ENCODE assay signal across 8 cellular contexts in genomic region chr12:7060353-7060954, GRCh38. TPM values are rescaled to one million over a fixed set of nuclear protein-coding genes. Genes with fewer than 3 reads are reported as not detected.
DNase-seq lines count a peak whose midpoint lies in the region; ATAC-seq and TF ChIP-seq lines count a peak whose summit lies in the region.

TSS of gene C1S (plus strand) at chr12:7060718. CDS start at chr12:7061913, 1,195 bp downstream.

- TF ChIP-seq EP300 in stomach (IDR thresholded peaks at IDR 0.05) = peak; percentile 87

- ATAC-seq in HG02981 (IDR thresholded peaks at IDR 0.05; ENCODE audit: unreplicated experiment) (no peak), HG03354 (IDR thresholded peaks at IDR 0.05; ENCODE audit: poor library complexity, severe bottlenecking, unreplicated experiment) (no peak)

- no peaks in the 10 kb centered on the region for H3K27me3 ChIP-seq in HUES6 (ENCODE audit: control insufficient read depth, insufficient read depth, low read length)
- no peaks in the 10 kb centered on the region for H3K27me3 ChIP-seq in mammary epithelial cell (ENCODE audit: insufficient read depth, low read length)
- H3K27me3 ChIP-seq in kidney epithelial cell (ENCODE audit: control insufficient read depth, insufficient read depth, low read length) = peaks cover 3% of the 10 kb centered on the region
- no peaks in the 10 kb centered on the region for H3K27me3 ChIP-seq in stomach

- no peak within 1 kb of the TSS for H3K4me3 ChIP-seq in HUES6 (ENCODE audit: low read depth, low read length)
- H3K4me3 ChIP-seq in mammary epithelial cell (replicated peaks in 1 of 3; ENCODE audit: insufficient read depth in 1 of 3, low read depth in 2 of 3, low read length in 3 of 3) = no peak within 1 kb of the TSS
- H3K4me3 ChIP-seq in kidney epithelial cell (ENCODE audit: low read depth, low read length) = no peak within 1 kb of the TSS
- peak within 1 kb of the TSS; percentile 40 to 46 (median 44) for H3K4me3 ChIP-seq in stomach

- WGBS in mammary epithelial cell (ENCODE audit: low coverage, missing lambda C conversion rate) = 2% methylated on average over 10 of the region's 10 CpGs
- WGBS in stomach, 5 donors = 37 to 46% (median 40%) methylated on average over 10 of the region's 10 CpGs

- H3K4me1 ChIP-seq in HUES6 (ENCODE audit: control insufficient read depth, insufficient read depth, low read length) (peaks cover 12% of the 10 kb centered on the region), mammary epithelial cell (ENCODE audit: insufficient read depth, low read length) (peaks cover 11% of the 10 kb centered on the region), stomach (peaks cover 0 to 64% (median 15%) of the 10 kb centered on the region in 4 donors)

- H3K9me3 ChIP-seq in HUES6 (ENCODE audit: control insufficient read depth, insufficient read depth, low read depth, low read length) (no peaks in the 10 kb centered on the region), mammary epithelial cell (replicated peaks; ENCODE audit: insufficient read depth, low read length) (no peaks in the 10 kb centered on the region), stomach (no peaks in the 10 kb centered on the region)

- H2AFZ ChIP-seq in mammary epithelial cell (ENCODE audit: low read depth, low read length) = peak within 1 kb of the TSS; percentile 80

- H3K36me3 ChIP-seq in HUES6 (ENCODE audit: control insufficient read depth, insufficient read depth, low read length) (no peaks in the 10 kb centered on the region), mammary epithelial cell (ENCODE audit: insufficient read depth, low read length) (no peaks in the 10 kb centered on the region), kidney epithelial cell (ENCODE audit: control insufficient read depth, insufficient read depth, low read length) (no peaks in the 10 kb centered on the region), stomach (peaks cover 0 to 22% (median 8%) of the 10 kb centered on the region in 4 donors)

- BruUV-seq in mammary epithelial cell (replicated peaks; lab: Mats Ljungman, UMichigan) = no TSS peak

- H3K79me2 ChIP-seq in mammary epithelial cell (ENCODE audit: insufficient read depth, low read length) = no peaks in the 10 kb centered on the region

- TF ChIP-seq CTCF in mammary epithelial cell (conservative IDR thresholded peaks at IDR 0.05 in 1 of 2, IDR thresholded peaks at IDR 0.05 in 1 of 2; ENCODE audit: extremely low read depth in 1 of 2, insufficient read depth in 1 of 2, low read depth in 1 of 2, low read length in 2 of 2) (peak; percentile 78 to 94), kidney epithelial cell (IDR thresholded peaks at IDR 0.05; ENCODE audit: insufficient read depth, low read length, poor library complexity, severe bottlenecking) (peak; percentile 74), stomach (IDR thresholded peaks at IDR 0.05) (peak in 5 of 7 experiments; percentile 55 to 81 (median 71)), GM20000 (IDR thresholded peaks at IDR 0.05; ENCODE audit: extremely low read depth, missing control alignments) (no peak)

- peak; percentile 89 for DNase-seq in mammary epithelial cell
- DNase-seq in kidney epithelial cell (ENCODE audit: low read depth) = peak; percentile 59
- DNase-seq in stomach = peak; percentile 39
- DNase-seq in GM20000 (ENCODE audit: low spot score) = no peak
- no peak for DNase-seq in NCI-H1417 treated with DMSO at 0.1 percent for 48 hours (lab: John Stamatoyannopoulos, UW)

- intact Hi-C loops in mammary epithelial cell (cut with micrococcal nuclease) (loop anchor here (1.0 to 10.0 kb wide), 8 partner anchors 19 to 574 kb away; partner anchors contain the start of genes C1R and C1RL), stomach (cut with DNase I; ENCODE audit: low total_unique reads) (no loop called here)

- CTCF ChIA-PET in mammary epithelial cell (lab: Charles Lee; ENCODE audit: low non-redundant PET) = no interaction called here

- H3K4me2 ChIP-seq in mammary epithelial cell (ENCODE audit: insufficient read depth, low read depth, low read length) = peak within 1 kb of the TSS; percentile 33

- in situ Hi-C loops in mammary epithelial cell (cut with MboI; ENCODE audit: low sequenced_read_pairs in 2 of 2) = loop anchor here in 1 of 2 donors (5.0 kb wide), 1 partner anchor 47 kb away; the partner anchor contains the start of gene C1RL

- H4K20me1 ChIP-seq in mammary epithelial cell (ENCODE audit: insufficient read depth, low read length) = no peaks in the 10 kb centered on the region

- H3K27ac ChIP-seq in HUES6 (ENCODE audit: low read depth, low read length) (no peak within 1 kb of the TSS), mammary epithelial cell (ENCODE audit: insufficient read depth, low read depth, low read length) (no peak within 1 kb of the TSS), stomach (peak within 1 kb of the TSS; percentile 74 to 84 (median 82))

- TF ChIP-seq POLR2A in stomach (IDR thresholded peaks at IDR 0.05) = peak in 1 of 4 donors; percentile 11

- dilution Hi-C loops in mammary epithelial cell (cut with HindIII; ENCODE audit: low sequenced_read_pairs) = no loop called here

- H3K9ac ChIP-seq in HUES6 (ENCODE audit: low read length) = peak within 1 kb of the TSS; percentile 54
- H3K9ac ChIP-seq in mammary epithelial cell (ENCODE audit: insufficient read depth, low read length) = peak within 1 kb of the TSS; percentile 8

RNA-seq across cellular contexts. Expression of gene C1S, which starts in this region (rescaled TPM):
- total RNA-seq in mammary epithelial cell (10 to 100 TPM in 1 of 2 donors, 1 to 10 TPM in 1; 3.5 to 13.8 TPM), kidney epithelial cell (2.8 and 4.0 TPM in 2 replicates), stomach (100 to 1,000 TPM; 168 to 404 (median 234) TPM)
- polyA plus RNA-seq in mammary epithelial cell (2.2 TPM), stomach (100 to 1,000 TPM in 1 of 3 donors, 10 to 100 TPM in 2; 61.6 to 161 (median 98.4) TPM)
- not detected for polyA minus RNA-seq in mammary epithelial cell

Comparison
In these comparisons a context has a peak if more than half of its experiments do, and no peak if none do; other contexts are left out.
1. RNA of gene C1S (total RNA-seq): 168 to 404 TPM in stomach; 3.5 to 13.8 TPM in mammary epithelial cell and 2.8 to 4.0 TPM in kidney epithelial cell; every median in the first group is over 10 times any median in the second.
2. RNA of gene C1S (polyA plus RNA-seq): 61.6 to 161 TPM in stomach; 2.2 TPM in mammary epithelial cell (single experiment); every median in the first group is over 10 times any median in the second.
3. H3K27ac ChIP-seq: peak in stomach (5 of 5); none in HUES6 (single experiment) and mammary epithelial cell (single experiment).
4. H3K4me3 ChIP-seq: peak in stomach (4 of 4); none in HUES6 (single experiment), mammary epithelial cell (0 of 3) and kidney epithelial cell (single experiment).
5. DNase-seq: peak in mammary epithelial cell (single experiment), kidney epithelial cell (single experiment) and stomach (single experiment); none in GM20000 (single experiment) and NCI-H1417 treated with DMSO at 0.1 percent for 48 hours (single experiment).